ENCODE assay signal across 8 cellular contexts in the genomic region with DNA sequence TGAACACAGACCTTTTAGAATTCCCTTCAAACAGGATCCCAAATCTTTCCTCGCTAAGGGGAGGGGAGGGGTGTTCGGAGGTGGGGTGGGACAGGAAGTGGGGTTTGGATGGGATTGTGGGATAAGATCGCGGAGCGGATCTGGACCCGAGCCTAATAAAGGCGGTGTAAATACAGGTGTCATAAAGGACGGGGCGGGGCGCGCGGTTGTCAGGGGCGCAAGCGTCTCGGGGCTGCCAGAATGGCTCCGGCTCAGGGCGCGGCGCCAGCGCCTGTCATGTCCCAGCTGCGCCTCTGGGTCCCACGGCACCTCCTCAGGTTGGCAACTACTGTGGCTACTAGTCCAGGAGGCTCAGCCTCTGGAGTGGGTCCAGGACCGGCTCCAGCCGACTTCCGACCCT.
DNase-seq lines count a peak whose midpoint lies in the region; ATAC-seq and TF ChIP-seq lines count a peak whose summit lies in the region.

No MANE protein-coding gene starts in this region.

- no peak overlapping the region for H2AFZ ChIP-seq in DND-41 (ENCODE audit: low read depth, low read length)

- peaks cover 6% of the 10 kb centered on the region; the same call in 1 of the 2 replicates for H3K4me1 ChIP-seq in DND-41 (ENCODE audit: insufficient read depth, low read length)

- no peaks in the 10 kb centered on the region for H3K36me3 ChIP-seq in DND-41 (ENCODE audit: insufficient read depth, low read length)

- TF ChIP-seq CTCF in DND-41 (IDR thresholded peaks at IDR 0.05; ENCODE audit: borderline replicate concordance, extremely low read depth, low read length, poor library complexity, severe bottlenecking): no peak

- no peak overlapping the region for H3K27ac ChIP-seq in DND-41 (ENCODE audit: low read length)

- H4K20me1 ChIP-seq in DND-41 (ENCODE audit: insufficient read depth, low read length): no peaks in the 10 kb centered on the region

- no peaks in the 10 kb centered on the region for H3K79me2 ChIP-seq in DND-41 (ENCODE audit: insufficient read depth, low read length)

- ATAC-seq in DND-41 (ENCODE audit: insufficient read depth, low read depth): peak; percentile 44; the same call in 2 of the 3 replicates
- ATAC-seq in GM18868 (IDR thresholded peaks at IDR 0.05; ENCODE audit: unreplicated experiment): no peak
- no peak for ATAC-seq in GM19023 (IDR thresholded peaks at IDR 0.05; ENCODE audit: unreplicated experiment)

- DNase-seq in DND-41 (peak; percentile 18), NCI-H2081 treated with DMSO at 0.1 percent for 48 hours (lab: John Stamatoyannopoulos, UW) (peak; percentile 88), astrocyte of the hippocampus (ENCODE audit: low read depth, low spot score) (peak; percentile 53), iPS-NIHi11 (ENCODE audit: low spot score) (peak; percentile 85), pons (ENCODE audit: low spot score) (no peak)
- peak; percentile 47 for DNase-seq in stimulated activated CD4-positive, alpha-beta T cell treated with anti-CD3 and anti-CD28 coated beads, Interleukin-15, amount 100 ng/mL, for 24 hours

- H3K9ac ChIP-seq in DND-41 (ENCODE audit: low read depth, low read length): no peak overlapping the region

- no peaks in the 10 kb centered on the region for H3K9me3 ChIP-seq in DND-41 (ENCODE audit: insufficient read depth, low read length, severe bottlenecking)

- no peak overlapping the region for H3K4me3 ChIP-seq in DND-41 (ENCODE audit: low read depth in 1 of 2, low read length in 2 of 2)

- H3K4me2 ChIP-seq in DND-41 (ENCODE audit: insufficient read depth, low read length): no peak overlapping the region

- peaks cover 13% of the 10 kb centered on the region for H3K27me3 ChIP-seq in DND-41 (ENCODE audit: insufficient read depth, low read length, poor library complexity)
